In the genomic region with DNA sequence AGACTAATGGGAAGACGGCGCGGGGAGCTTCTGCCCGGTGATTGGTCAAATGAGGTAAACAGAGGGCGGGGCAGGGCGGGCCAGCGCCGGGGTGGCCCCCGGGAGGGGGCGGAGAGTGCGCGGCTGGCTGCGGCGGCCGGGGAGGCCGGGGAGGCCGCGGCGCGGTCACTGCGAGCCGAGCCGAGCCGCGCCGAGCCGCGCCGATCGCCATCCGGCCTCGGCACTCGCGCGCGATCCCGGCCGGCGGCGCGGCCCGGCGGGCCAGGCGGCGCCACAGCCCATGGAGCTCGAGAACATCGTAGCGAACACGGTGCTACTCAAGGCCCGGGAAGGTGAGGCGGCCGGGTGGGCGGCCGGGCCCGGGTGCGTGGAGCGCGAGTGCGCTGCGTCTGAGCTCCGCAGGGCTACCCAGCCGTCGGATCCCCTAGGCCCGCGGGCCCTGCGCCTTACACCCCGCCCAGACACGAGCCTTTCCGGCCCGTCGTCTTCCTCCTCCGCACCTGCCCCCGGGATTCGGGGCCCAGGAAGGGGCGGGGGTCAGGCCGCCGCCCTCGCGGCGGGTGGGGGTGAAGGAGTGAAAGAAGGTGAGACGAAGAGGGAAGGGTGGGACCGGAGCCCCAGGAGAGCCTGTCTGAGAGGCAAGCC, we compare ENCODE assay signal across 1 cellular context.
A peak's percentile ranks its signal among the peaks of the same experiment; 100 is the strongest.
TF ChIP-seq lines count a peak whose summit lies in the region.

A gene (plus strand): TSS at position 111 of the 645 bp plus-strand sequence. CDS start 170 bp downstream, at position 281.

TF ChIP-seq in HepG2, 621 proteins besides CTCF, POLR2A, EP300 and RAD21 (continues in another document):
- TF ChIP-seq, protein P1, sequence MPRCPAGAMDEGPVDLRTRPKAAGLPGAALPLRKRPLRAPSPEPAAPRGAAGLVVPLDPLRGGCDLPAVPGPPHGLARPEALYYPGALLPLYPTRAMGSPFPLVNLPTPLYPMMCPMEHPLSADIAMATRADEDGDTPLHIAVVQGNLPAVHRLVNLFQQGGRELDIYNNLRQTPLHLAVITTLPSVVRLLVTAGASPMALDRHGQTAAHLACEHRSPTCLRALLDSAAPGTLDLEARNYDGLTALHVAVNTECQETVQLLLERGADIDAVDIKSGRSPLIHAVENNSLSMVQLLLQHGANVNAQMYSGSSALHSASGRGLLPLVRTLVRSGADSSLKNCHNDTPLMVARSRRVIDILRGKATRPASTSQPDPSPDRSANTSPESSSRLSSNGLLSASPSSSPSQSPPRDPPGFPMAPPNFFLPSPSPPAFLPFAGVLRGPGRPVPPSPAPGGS (CRISPR knock-in tag; IDR thresholded peaks at IDR 0.05), result peak; percentile 43; the same call in 1 of the 2 replicates
- TF ChIP-seq, protein P2, sequence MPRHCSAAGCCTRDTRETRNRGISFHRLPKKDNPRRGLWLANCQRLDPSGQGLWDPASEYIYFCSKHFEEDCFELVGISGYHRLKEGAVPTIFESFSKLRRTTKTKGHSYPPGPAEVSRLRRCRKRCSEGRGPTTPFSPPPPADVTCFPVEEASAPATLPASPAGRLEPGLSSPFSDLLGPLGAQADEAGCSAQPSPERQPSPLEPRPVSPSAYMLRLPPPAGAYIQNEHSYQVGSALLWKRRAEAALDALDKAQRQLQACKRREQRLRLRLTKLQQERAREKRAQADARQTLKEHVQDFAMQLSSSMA (CRISPR knock-in tag; IDR thresholded peaks at IDR 0.05), result 0 out of 2 replicates have a peak, but pooled peaks have one; percentile 17
- TF ChIP-seq PTBP1 (IDR thresholded peaks at IDR 0.05; ENCODE audit: low read depth, low read length, poor library complexity, severe bottlenecking), result no peak
- TF ChIP-seq NCOA2 (CRISPR knock-in tag; IDR thresholded peaks at IDR 0.05), result no peak
- no peak for TF ChIP-seq GFI1 (CRISPR knock-in tag; IDR thresholded peaks at IDR 0.05; ENCODE audit: borderline replicate concordance)
- TF ChIP-seq, protein P3, sequence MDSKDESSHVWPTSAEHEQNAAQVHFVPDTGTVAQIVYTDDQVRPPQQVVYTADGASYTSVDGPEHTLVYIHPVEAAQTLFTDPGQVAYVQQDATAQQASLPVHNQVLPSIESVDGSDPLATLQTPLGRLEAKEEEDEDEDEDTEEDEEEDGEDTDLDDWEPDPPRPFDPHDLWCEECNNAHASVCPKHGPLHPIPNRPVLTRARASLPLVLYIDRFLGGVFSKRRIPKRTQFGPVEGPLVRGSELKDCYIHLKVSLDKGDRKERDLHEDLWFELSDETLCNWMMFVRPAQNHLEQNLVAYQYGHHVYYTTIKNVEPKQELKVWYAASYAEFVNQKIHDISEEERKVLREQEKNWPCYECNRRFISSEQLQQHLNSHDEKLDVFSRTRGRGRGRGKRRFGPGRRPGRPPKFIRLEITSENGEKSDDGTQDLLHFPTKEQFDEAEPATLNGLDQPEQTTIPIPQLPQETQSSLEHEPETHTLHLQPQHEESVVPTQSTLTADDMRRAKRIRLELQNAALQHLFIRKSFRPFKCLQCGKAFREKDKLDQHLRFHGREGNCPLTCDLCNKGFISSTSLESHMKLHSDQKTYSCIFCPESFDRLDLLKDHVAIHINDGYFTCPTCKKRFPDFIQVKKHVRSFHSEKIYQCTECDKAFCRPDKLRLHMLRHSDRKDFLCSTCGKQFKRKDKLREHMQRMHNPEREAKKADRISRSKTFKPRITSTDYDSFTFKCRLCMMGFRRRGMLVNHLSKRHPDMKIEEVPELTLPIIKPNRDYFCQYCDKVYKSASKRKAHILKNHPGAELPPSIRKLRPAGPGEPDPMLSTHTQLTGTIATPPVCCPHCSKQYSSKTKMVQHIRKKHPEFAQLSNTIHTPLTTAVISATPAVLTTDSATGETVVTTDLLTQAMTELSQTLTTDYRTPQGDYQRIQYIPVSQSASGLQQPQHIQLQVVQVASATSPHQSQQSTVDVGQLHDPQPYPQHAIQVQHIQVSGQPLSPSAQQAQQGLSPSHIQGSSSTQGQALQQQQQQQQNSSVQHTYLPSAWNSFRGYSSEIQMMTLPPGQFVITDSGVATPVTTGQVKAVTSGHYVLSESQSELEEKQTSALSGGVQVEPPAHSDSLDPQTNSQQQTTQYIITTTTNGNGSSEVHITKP (CRISPR knock-in tag; IDR thresholded peaks at IDR 0.05; ENCODE audit: low read depth), result no peak
- TF ChIP-seq ZSCAN31 (CRISPR knock-in tag; IDR thresholded peaks at IDR 0.05; ENCODE audit: low read depth), result no peak
- TF ChIP-seq, protein P4, sequence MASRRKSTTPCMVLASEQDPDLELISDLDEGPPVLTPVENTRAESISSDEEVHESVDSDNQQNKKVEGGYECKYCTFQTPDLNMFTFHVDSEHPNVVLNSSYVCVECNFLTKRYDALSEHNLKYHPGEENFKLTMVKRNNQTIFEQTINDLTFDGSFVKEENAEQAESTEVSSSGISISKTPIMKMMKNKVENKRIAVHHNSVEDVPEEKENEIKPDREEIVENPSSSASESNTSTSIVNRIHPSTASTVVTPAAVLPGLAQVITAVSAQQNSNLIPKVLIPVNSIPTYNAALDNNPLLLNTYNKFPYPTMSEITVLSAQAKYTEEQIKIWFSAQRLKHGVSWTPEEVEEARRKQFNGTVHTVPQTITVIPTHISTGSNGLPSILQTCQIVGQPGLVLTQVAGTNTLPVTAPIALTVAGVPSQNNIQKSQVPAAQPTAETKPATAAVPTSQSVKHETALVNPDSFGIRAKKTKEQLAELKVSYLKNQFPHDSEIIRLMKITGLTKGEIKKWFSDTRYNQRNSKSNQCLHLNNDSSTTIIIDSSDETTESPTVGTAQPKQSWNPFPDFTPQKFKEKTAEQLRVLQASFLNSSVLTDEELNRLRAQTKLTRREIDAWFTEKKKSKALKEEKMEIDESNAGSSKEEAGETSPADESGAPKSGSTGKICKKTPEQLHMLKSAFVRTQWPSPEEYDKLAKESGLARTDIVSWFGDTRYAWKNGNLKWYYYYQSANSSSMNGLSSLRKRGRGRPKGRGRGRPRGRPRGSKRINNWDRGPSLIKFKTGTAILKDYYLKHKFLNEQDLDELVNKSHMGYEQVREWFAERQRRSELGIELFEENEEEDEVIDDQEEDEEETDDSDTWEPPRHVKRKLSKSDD (CRISPR knock-in tag; IDR thresholded peaks at IDR 0.05; ENCODE audit: low read depth), result no peak
- TF ChIP-seq HDAC1 (CRISPR knock-in tag; IDR thresholded peaks at IDR 0.05), result no peak
- no peak for TF ChIP-seq ZNF790 (CRISPR knock-in tag; IDR thresholded peaks at IDR 0.05; ENCODE audit: borderline replicate concordance)
- TF ChIP-seq KDM5A (IDR thresholded peaks at IDR 0.05; ENCODE audit: borderline replicate concordance, low read length), result no peak
- 0 out of 2 replicates have a peak, but pooled peaks have one; percentile 67 for TF ChIP-seq ELF4 (CRISPR knock-in tag; IDR thresholded peaks at IDR 0.05; ENCODE audit: borderline replicate concordance)
- no peak; the same call in 1 of the 2 replicates for TF ChIP-seq MAZ (IDR thresholded peaks at IDR 0.05; ENCODE audit: borderline replicate concordance, low read depth, low read length)
- 0 out of 2 replicates have a peak, but pooled peaks have one; percentile 18 for TF ChIP-seq MAZ (CRISPR knock-in tag; IDR thresholded peaks at IDR 0.05; ENCODE audit: low read depth)
- TF ChIP-seq ZNF326 (CRISPR knock-in tag; IDR thresholded peaks at IDR 0.05; ENCODE audit: borderline replicate concordance), result no peak
- no peak for TF ChIP-seq ZNF772 (CRISPR knock-in tag; IDR thresholded peaks at IDR 0.05)
- TF ChIP-seq SMARCC2 (IDR thresholded peaks at IDR 0.05), result no peak
- 0 out of 2 replicates have a peak, but pooled peaks have one; percentile 41 for TF ChIP-seq ZNF572 (CRISPR knock-in tag; IDR thresholded peaks at IDR 0.05)
- TF ChIP-seq ADNP (CRISPR knock-in tag; IDR thresholded peaks at IDR 0.05), result no peak
- TF ChIP-seq ZNF776 (CRISPR knock-in tag; IDR thresholded peaks at IDR 0.05), result 0 out of 2 replicates have a peak, but pooled peaks have one; percentile 44
- TF ChIP-seq, protein P5, sequence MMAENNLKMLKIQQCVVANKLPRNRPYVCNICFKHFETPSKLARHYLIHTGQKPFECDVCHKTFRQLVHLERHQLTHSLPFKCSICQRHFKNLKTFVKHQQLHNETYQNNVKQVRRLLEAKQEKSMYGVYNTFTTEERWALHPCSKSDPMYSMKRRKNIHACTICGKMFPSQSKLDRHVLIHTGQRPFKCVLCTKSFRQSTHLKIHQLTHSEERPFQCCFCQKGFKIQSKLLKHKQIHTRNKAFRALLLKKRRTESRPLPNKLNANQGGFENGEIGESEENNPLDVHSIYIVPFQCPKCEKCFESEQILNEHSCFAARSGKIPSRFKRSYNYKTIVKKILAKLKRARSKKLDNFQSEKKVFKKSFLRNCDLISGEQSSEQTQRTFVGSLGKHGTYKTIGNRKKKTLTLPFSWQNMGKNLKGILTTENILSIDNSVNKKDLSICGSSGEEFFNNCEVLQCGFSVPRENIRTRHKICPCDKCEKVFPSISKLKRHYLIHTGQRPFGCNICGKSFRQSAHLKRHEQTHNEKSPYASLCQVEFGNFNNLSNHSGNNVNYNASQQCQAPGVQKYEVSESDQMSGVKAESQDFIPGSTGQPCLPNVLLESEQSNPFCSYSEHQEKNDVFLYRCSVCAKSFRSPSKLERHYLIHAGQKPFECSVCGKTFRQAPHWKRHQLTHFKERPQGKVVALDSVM (CRISPR knock-in tag; IDR thresholded peaks at IDR 0.05), result peak; percentile 8; the same call in 1 of the 2 replicates
- no peak for TF ChIP-seq KMT2B (CRISPR knock-in tag; IDR thresholded peaks at IDR 0.05)
- TF ChIP-seq ZFX (CRISPR knock-in tag; IDR thresholded peaks at IDR 0.05; ENCODE audit: low read depth), result peak; percentile 36
- no peak for TF ChIP-seq HES4 (CRISPR knock-in tag; IDR thresholded peaks at IDR 0.05; ENCODE audit: borderline replicate concordance)
- no peak for TF ChIP-seq HNRNPH1 (optimal IDR thresholded peaks at IDR 0.05; ENCODE audit: low read depth, low read length)
- no peak for TF ChIP-seq ZNF138 (CRISPR knock-in tag; IDR thresholded peaks at IDR 0.05; ENCODE audit: low read depth)
- 0 out of 2 replicates have a peak, but pooled peaks have one; percentile 24 for TF ChIP-seq ZNF501 (CRISPR knock-in tag; IDR thresholded peaks at IDR 0.05)
- TF ChIP-seq, protein P6, sequence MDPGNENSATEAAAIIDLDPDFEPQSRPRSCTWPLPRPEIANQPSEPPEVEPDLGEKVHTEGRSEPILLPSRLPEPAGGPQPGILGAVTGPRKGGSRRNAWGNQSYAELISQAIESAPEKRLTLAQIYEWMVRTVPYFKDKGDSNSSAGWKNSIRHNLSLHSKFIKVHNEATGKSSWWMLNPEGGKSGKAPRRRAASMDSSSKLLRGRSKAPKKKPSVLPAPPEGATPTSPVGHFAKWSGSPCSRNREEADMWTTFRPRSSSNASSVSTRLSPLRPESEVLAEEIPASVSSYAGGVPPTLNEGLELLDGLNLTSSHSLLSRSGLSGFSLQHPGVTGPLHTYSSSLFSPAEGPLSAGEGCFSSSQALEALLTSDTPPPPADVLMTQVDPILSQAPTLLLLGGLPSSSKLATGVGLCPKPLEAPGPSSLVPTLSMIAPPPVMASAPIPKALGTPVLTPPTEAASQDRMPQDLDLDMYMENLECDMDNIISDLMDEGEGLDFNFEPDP (CRISPR knock-in tag; conservative IDR thresholded peaks at IDR 0.05), result no peak
- TF ChIP-seq, protein P7, sequence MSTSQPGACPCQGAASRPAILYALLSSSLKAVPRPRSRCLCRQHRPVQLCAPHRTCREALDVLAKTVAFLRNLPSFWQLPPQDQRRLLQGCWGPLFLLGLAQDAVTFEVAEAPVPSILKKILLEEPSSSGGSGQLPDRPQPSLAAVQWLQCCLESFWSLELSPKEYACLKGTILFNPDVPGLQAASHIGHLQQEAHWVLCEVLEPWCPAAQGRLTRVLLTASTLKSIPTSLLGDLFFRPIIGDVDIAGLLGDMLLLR (CRISPR knock-in tag; IDR thresholded peaks at IDR 0.05), result no peak
- peak; percentile 78 for TF ChIP-seq ZNF777 (CRISPR knock-in tag; IDR thresholded peaks at IDR 0.05)
- no peak for TF ChIP-seq TCF12 (IDR thresholded peaks at IDR 0.05)
- TF ChIP-seq TCF12 (CRISPR knock-in tag; IDR thresholded peaks at IDR 0.05), result 0 out of 2 replicates have a peak, but pooled peaks have one; percentile 32
- no peak for TF ChIP-seq ZBTB3 (CRISPR knock-in tag; IDR thresholded peaks at IDR 0.05; ENCODE audit: borderline replicate concordance, low read depth)
- peak; percentile 33; the same call in 1 of the 2 replicates for TF ChIP-seq MEIS2 (CRISPR knock-in tag; IDR thresholded peaks at IDR 0.05)
- TF ChIP-seq KLF15 (CRISPR knock-in tag; IDR thresholded peaks at IDR 0.05; ENCODE audit: borderline replicate concordance), result no peak
- TF ChIP-seq ZNF431 (CRISPR knock-in tag; IDR thresholded peaks at IDR 0.05; ENCODE audit: borderline replicate concordance, low read depth), result no peak
- no peak for TF ChIP-seq ZFAT (CRISPR knock-in tag; conservative IDR thresholded peaks at IDR 0.05)
- TF ChIP-seq, protein P8, sequence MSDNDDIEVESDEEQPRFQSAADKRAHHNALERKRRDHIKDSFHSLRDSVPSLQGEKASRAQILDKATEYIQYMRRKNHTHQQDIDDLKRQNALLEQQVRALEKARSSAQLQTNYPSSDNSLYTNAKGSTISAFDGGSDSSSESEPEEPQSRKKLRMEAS (IDR thresholded peaks at IDR 0.05), result peak; percentile 17; the same call in 1 of the 2 replicates
- no peak for TF ChIP-seq EEA1 (CRISPR knock-in tag; IDR thresholded peaks at IDR 0.05; ENCODE audit: borderline replicate concordance)
- no peak for TF ChIP-seq ZSCAN21 (CRISPR knock-in tag; IDR thresholded peaks at IDR 0.05; ENCODE audit: borderline replicate concordance)
- peak; percentile 53; the same call in 1 of the 2 replicates for TF ChIP-seq HIVEP1 (CRISPR knock-in tag; IDR thresholded peaks at IDR 0.05)
- TF ChIP-seq, protein P9, sequence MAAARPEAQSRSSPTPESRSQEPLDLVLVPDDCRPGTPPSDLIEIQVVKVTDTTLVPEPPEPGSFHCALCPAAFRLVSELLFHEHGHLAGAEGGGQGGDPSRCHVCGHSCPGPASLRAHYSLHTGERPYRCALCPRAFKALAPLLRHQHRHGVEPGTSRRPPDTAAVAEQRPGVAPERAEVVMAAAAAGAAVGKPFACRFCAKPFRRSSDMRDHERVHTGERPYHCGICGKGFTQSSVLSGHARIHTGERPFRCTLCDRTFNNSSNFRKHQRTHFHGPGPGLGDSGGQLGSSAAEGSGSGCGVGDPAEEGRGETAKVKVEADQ (CRISPR knock-in tag; IDR thresholded peaks at IDR 0.05; ENCODE audit: borderline replicate concordance), result no peak; the same call in 1 of the 2 replicates
- no peak for TF ChIP-seq BORCS8-MEF2B (CRISPR knock-in tag; IDR thresholded peaks at IDR 0.05)
- peak; percentile 62 for TF ChIP-seq ZFY (CRISPR knock-in tag; IDR thresholded peaks at IDR 0.05)
- TF ChIP-seq JUN (CRISPR knock-in tag; IDR thresholded peaks at IDR 0.05), result no peak
- TF ChIP-seq NONO (IDR thresholded peaks at IDR 0.05), result no peak
- TF ChIP-seq NONO (CRISPR knock-in tag; conservative IDR thresholded peaks at IDR 0.05), result no peak
- no peak for TF ChIP-seq SSRP1 (CRISPR knock-in tag; IDR thresholded peaks at IDR 0.05)
- TF ChIP-seq ZNF768 (CRISPR knock-in tag; IDR thresholded peaks at IDR 0.05), result no peak
- TF ChIP-seq, protein P10, sequence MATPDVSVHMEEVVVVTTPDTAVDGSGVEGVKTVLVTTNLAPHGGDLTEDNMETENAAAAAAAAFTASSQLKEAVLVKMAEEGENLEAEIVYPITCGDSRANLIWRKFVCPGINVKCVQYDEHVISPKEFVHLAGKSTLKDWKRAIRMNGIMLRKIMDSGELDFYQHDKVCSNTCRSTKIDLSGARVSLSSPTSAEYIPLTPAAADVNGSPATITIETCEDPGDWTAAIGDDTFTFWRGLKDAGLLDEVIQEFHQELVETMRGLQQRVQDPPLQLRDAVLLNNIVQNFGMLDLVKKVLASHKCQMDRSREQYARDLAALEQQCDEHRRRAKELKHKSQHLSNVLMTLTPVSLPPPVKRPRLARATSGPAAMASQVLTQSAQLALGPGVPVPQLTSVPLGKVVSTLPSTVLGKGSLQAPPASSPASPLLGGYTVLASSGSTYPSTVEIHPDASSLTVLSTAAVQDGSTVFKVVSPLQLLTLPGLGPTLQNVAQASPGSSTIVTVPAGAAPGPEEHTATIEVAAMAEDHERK (CRISPR knock-in tag; IDR thresholded peaks at IDR 0.05; ENCODE audit: low read depth), result no peak
- TF ChIP-seq ETV5 (CRISPR knock-in tag; IDR thresholded peaks at IDR 0.05; ENCODE audit: borderline replicate concordance), result peak; percentile 4; the same call in 1 of the 2 replicates
- TF ChIP-seq ZNF225 (CRISPR knock-in tag; IDR thresholded peaks at IDR 0.05), result no peak
